2 cellular contexts compared by ENCODE assay signal in the genomic region with DNA sequence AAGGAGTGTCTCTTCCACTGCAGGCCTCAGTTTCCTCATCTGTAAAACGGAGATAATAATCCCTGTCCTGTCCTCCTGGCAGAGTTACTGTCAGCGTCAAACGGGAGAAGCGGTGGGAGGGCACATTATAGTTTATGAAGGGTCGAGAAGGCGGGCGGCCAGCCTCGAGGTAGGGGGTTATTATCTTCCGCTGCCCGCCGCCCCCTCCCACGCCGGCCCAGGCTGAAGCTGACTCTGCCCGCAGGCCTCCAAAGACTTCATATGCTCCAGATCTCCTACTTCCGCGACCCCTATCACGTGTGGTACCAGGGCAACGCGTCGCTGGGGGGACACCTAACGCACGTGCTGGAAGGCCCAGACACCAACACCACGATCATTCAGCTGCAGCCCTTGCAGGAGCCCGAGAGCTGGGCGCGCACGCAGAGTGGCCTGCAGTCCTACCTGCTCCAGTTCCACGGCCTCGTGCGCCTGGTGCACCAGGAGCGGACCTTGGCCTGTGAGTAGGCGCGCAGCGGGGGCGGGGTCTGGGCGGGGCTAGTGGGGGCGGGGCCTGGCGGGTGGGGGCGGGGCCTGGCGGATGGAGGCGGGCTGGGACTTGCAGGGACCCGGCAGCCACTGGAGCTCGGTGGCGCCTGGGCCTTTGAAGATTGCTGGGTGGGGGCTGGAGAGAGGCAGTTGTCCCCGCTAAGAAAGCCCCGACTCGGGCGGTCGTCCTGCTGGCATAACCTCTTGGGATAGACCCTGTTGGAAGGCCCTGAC.
TF ChIP-seq lines count a peak whose summit lies in the region.

No MANE protein-coding gene starts in this region.

TF ChIP-seq in K562, 482 proteins besides CTCF, POLR2A, EP300 and RAD21 (continues in another document):
- TF ChIP-seq ZBTB7A (IDR thresholded peaks at IDR 0.05; ENCODE audit: borderline replicate concordance, control insufficient read depth, low read depth, low read length): 0 out of 2 replicates have a peak, but pooled peaks have one; percentile 13
- 0 out of 2 replicates have a peak, but pooled peaks have one; percentile 34 for TF ChIP-seq NFRKB (IDR thresholded peaks at IDR 0.05; ENCODE audit: low read depth)
- TF ChIP-seq, protein P1, sequence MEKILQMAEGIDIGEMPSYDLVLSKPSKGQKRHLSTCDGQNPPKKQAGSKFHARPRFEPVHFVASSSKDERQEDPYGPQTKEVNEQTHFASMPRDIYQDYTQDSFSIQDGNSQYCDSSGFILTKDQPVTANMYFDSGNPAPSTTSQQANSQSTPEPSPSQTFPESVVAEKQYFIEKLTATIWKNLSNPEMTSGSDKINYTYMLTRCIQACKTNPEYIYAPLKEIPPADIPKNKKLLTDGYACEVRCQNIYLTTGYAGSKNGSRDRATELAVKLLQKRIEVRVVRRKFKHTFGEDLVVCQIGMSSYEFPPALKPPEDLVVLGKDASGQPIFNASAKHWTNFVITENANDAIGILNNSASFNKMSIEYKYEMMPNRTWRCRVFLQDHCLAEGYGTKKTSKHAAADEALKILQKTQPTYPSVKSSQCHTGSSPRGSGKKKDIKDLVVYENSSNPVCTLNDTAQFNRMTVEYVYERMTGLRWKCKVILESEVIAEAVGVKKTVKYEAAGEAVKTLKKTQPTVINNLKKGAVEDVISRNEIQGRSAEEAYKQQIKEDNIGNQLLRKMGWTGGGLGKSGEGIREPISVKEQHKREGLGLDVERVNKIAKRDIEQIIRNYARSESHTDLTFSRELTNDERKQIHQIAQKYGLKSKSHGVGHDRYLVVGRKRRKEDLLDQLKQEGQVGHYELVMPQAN (IDR thresholded peaks at IDR 0.05; ENCODE audit: borderline replicate concordance): peak; percentile 48; the same call in 1 of the 2 replicates
- TF ChIP-seq ZNF76 (CRISPR knock-in tag; IDR thresholded peaks at IDR 0.05; ENCODE audit: borderline replicate concordance): 0 out of 2 replicates have a peak, but pooled peaks have one; percentile 32
- TF ChIP-seq USF2 (CRISPR knock-in tag; IDR thresholded peaks at IDR 0.05): peak; percentile 38; the same call in 1 of the 2 replicates
- TF ChIP-seq HLTF (IDR thresholded peaks at IDR 0.05): no peak
- TF ChIP-seq E2F3 (CRISPR knock-in tag; IDR thresholded peaks at IDR 0.05): no peak
- TF ChIP-seq L3MBTL2 (IDR thresholded peaks at IDR 0.05): peak; percentile 96
- no peak for TF ChIP-seq BRCA1 (IDR thresholded peaks at IDR 0.05)
- TF ChIP-seq BRCA1 (CRISPR knock-in tag; IDR thresholded peaks at IDR 0.05): no peak
- peak; percentile 54 for TF ChIP-seq TBP (optimal IDR thresholded peaks at IDR 0.05; ENCODE audit: low read depth, low read length)
- 0 out of 4 replicates have a peak, but pooled peaks of 1 of the 2 experiments have one; percentile 19 for TF ChIP-seq MAZ (CRISPR knock-in tag; conservative IDR thresholded peaks at IDR 0.05 in 1 of 2, IDR thresholded peaks at IDR 0.05 in 1 of 2)
- no peak for TF ChIP-seq POLR2AphosphoS2 (IDR thresholded peaks at IDR 0.05; ENCODE audit: low read length)
- TF ChIP-seq THAP7 (CRISPR knock-in tag; IDR thresholded peaks at IDR 0.05): no peak
- no peak for TF ChIP-seq NFIX (CRISPR knock-in tag; IDR thresholded peaks at IDR 0.05; ENCODE audit: low read depth)
- TF ChIP-seq THAP12 (CRISPR knock-in tag; IDR thresholded peaks at IDR 0.05): 0 out of 2 replicates have a peak, but pooled peaks have one; percentile 35
- no peak for TF ChIP-seq POLR3A (IDR thresholded peaks at IDR 0.05; ENCODE audit: borderline replicate concordance, extremely low read depth, insufficient read depth, insufficient read length)
- 0 out of 2 replicates have a peak, but pooled peaks have one; percentile 12 for TF ChIP-seq NFIC (IDR thresholded peaks at IDR 0.05)
- TF ChIP-seq, protein P2, sequence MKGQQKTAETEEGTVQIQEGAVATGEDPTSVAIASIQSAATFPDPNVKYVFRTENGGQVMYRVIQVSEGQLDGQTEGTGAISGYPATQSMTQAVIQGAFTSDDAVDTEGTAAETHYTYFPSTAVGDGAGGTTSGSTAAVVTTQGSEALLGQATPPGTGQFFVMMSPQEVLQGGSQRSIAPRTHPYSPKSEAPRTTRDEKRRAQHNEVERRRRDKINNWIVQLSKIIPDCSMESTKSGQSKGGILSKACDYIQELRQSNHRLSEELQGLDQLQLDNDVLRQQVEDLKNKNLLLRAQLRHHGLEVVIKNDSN (CRISPR knock-in tag; IDR thresholded peaks at IDR 0.05): peak; percentile 59; the same call in 1 of the 2 replicates
- TF ChIP-seq MECOM (CRISPR knock-in tag; IDR thresholded peaks at IDR 0.05): peak; percentile 47; the same call in 1 of the 2 replicates
- peak; percentile 38; the same call in 1 of the 2 replicates for TF ChIP-seq TCF7 (IDR thresholded peaks at IDR 0.05; ENCODE audit: borderline replicate concordance)
- no peak for TF ChIP-seq SNIP1 (IDR thresholded peaks at IDR 0.05; ENCODE audit: low read depth)

TF ChIP-seq in HepG2, 621 proteins besides CTCF, POLR2A, EP300 and RAD21 (continues in another document):
- TF ChIP-seq TERF1 (CRISPR knock-in tag; IDR thresholded peaks at IDR 0.05): no peak
- 0 out of 2 replicates have a peak, but pooled peaks have one; percentile 57 for TF ChIP-seq ZNF253 (CRISPR knock-in tag; IDR thresholded peaks at IDR 0.05; ENCODE audit: borderline replicate concordance)
- TF ChIP-seq SATB2 (CRISPR knock-in tag; IDR thresholded peaks at IDR 0.05): no peak
- TF ChIP-seq, protein P3, sequence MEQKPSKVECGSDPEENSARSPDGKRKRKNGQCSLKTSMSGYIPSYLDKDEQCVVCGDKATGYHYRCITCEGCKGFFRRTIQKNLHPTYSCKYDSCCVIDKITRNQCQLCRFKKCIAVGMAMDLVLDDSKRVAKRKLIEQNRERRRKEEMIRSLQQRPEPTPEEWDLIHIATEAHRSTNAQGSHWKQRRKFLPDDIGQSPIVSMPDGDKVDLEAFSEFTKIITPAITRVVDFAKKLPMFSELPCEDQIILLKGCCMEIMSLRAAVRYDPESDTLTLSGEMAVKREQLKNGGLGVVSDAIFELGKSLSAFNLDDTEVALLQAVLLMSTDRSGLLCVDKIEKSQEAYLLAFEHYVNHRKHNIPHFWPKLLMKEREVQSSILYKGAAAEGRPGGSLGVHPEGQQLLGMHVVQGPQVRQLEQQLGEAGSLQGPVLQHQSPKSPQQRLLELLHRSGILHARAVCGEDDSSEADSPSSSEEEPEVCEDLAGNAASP (CRISPR knock-in tag; IDR thresholded peaks at IDR 0.05; ENCODE audit: borderline replicate concordance): peak; percentile 84
- TF ChIP-seq DMAP1 (CRISPR knock-in tag; IDR thresholded peaks at IDR 0.05): peak; percentile 98
- no peak for TF ChIP-seq HHEX (CRISPR knock-in tag; IDR thresholded peaks at IDR 0.05)
- peak; percentile 92 for TF ChIP-seq ZNF788 (CRISPR knock-in tag; IDR thresholded peaks at IDR 0.05; ENCODE audit: borderline replicate concordance)
- peak; percentile 82 for TF ChIP-seq KMT2B (CRISPR knock-in tag; IDR thresholded peaks at IDR 0.05)
- TF ChIP-seq GABPA (IDR thresholded peaks at IDR 0.05; ENCODE audit: low read depth, low read length): no peak
- TF ChIP-seq GABPA (CRISPR knock-in tag; IDR thresholded peaks at IDR 0.05; ENCODE audit: low read depth): no peak
- 0 out of 2 replicates have a peak, but pooled peaks have one; percentile 75 for TF ChIP-seq ZNF138 (CRISPR knock-in tag; IDR thresholded peaks at IDR 0.05; ENCODE audit: low read depth)
- no peak for TF ChIP-seq MATR3 (CRISPR knock-in tag; IDR thresholded peaks at IDR 0.05)
- 0 out of 2 replicates have a peak, but pooled peaks have one; percentile 51 for TF ChIP-seq ZNF101 (CRISPR knock-in tag; IDR thresholded peaks at IDR 0.05; ENCODE audit: borderline replicate concordance, low read depth)
- TF ChIP-seq SP1 (IDR thresholded peaks at IDR 0.05): no peak
- peak; percentile 97 for TF ChIP-seq SP1 (CRISPR knock-in tag; IDR thresholded peaks at IDR 0.05)
- TF ChIP-seq THAP7 (CRISPR knock-in tag; IDR thresholded peaks at IDR 0.05): peak; percentile 89; the same call in 1 of the 2 replicates
- TF ChIP-seq RARA (CRISPR knock-in tag; IDR thresholded peaks at IDR 0.05): peak; percentile 60
- peak; percentile 84; the same call in 1 of the 2 replicates for TF ChIP-seq ZFP41 (CRISPR knock-in tag; IDR thresholded peaks at IDR 0.05; ENCODE audit: borderline replicate concordance)
- TF ChIP-seq, protein P4, sequence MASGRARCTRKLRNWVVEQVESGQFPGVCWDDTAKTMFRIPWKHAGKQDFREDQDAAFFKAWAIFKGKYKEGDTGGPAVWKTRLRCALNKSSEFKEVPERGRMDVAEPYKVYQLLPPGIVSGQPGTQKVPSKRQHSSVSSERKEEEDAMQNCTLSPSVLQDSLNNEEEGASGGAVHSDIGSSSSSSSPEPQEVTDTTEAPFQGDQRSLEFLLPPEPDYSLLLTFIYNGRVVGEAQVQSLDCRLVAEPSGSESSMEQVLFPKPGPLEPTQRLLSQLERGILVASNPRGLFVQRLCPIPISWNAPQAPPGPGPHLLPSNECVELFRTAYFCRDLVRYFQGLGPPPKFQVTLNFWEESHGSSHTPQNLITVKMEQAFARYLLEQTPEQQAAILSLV (CRISPR knock-in tag; IDR thresholded peaks at IDR 0.05; ENCODE audit: borderline replicate concordance): peak; percentile 83
- TF ChIP-seq YY1 (IDR thresholded peaks at IDR 0.05; ENCODE audit: insufficient read depth, insufficient replicate concordance, low read depth, low read length): peak; percentile 15
- TF ChIP-seq ZFP90 (CRISPR knock-in tag; IDR thresholded peaks at IDR 0.05; ENCODE audit: borderline replicate concordance): 0 out of 2 replicates have a peak, but pooled peaks have one; percentile 58
- peak; percentile 97 for TF ChIP-seq ZNF430 (CRISPR knock-in tag; IDR thresholded peaks at IDR 0.05)
- TF ChIP-seq, protein P5, sequence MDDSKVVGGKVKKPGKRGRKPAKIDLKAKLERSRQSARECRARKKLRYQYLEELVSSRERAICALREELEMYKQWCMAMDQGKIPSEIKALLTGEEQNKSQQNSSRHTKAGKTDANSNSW (CRISPR knock-in tag; IDR thresholded peaks at IDR 0.05; ENCODE audit: borderline replicate concordance): peak; percentile 45; the same call in 1 of the 2 replicates
- TF ChIP-seq, protein P6, sequence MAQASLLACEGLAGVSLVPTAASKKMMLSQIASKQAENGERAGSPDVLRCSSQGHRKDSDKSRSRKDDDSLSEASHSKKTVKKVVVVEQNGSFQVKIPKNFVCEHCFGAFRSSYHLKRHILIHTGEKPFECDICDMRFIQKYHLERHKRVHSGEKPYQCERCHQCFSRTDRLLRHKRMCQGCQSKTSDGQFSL (CRISPR knock-in tag; IDR thresholded peaks at IDR 0.05): 0 out of 2 replicates have a peak, but pooled peaks have one; percentile 55
- TF ChIP-seq, protein P7, sequence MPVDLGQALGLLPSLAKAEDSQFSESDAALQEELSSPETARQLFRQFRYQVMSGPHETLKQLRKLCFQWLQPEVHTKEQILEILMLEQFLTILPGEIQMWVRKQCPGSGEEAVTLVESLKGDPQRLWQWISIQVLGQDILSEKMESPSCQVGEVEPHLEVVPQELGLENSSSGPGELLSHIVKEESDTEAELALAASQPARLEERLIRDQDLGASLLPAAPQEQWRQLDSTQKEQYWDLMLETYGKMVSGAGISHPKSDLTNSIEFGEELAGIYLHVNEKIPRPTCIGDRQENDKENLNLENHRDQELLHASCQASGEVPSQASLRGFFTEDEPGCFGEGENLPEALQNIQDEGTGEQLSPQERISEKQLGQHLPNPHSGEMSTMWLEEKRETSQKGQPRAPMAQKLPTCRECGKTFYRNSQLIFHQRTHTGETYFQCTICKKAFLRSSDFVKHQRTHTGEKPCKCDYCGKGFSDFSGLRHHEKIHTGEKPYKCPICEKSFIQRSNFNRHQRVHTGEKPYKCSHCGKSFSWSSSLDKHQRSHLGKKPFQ (CRISPR knock-in tag; IDR thresholded peaks at IDR 0.05; ENCODE audit: insufficient replicate concordance): peak; percentile 61
- peak in 1 of 2 experiments; percentile 56; a peak in 1 of 4 replicates for TF ChIP-seq ATF4 (CRISPR knock-in tag; IDR thresholded peaks at IDR 0.05)
- TF ChIP-seq TEAD2 (CRISPR knock-in tag; IDR thresholded peaks at IDR 0.05): no peak; the same call in 1 of the 2 replicates
- TF ChIP-seq MED1 (CRISPR knock-in tag; IDR thresholded peaks at IDR 0.05): peak; percentile 68
- TF ChIP-seq TCF7L2 (IDR thresholded peaks at IDR 0.05; ENCODE audit: low read depth, low read length): no peak
- no peak for TF ChIP-seq ZBTB46 (CRISPR knock-in tag; IDR thresholded peaks at IDR 0.05; ENCODE audit: borderline replicate concordance)
- TF ChIP-seq KDM2A (CRISPR knock-in tag; IDR thresholded peaks at IDR 0.05; ENCODE audit: borderline replicate concordance, low read depth): peak; percentile 91; the same call in 1 of the 2 replicates
- peak; percentile 92 for TF ChIP-seq NFKB2 (CRISPR knock-in tag; IDR thresholded peaks at IDR 0.05; ENCODE audit: borderline replicate concordance)
